9 cellular contexts compared by ENCODE assay signal in genomic region chr1:1437033-1437903, GRCh38. TPM values are rescaled to one million over a fixed set of nuclear protein-coding genes. Genes with fewer than 3 reads are reported as not detected.
DNase-seq lines count a peak whose midpoint lies in the region; ATAC-seq and TF ChIP-seq lines count a peak whose summit lies in the region.
"Had no signal": no experiment of that assay in that cellular context is flagged by ENCODE, and none has a peak within 500 bp of the region (broad histone marks: within the 10 kb centered on the region; RNA-seq: fewer than 3 reads in every experiment).

No MANE protein-coding gene starts in this region.

- H3K36me3 Mint-ChIP-seq in Calu3 (ENCODE audit: insufficient read depth, unreplicated experiment) = peaks cover 61% of the 10 kb centered on the region
- H3K36me3 Mint-ChIP-seq: memory B cell had no signal

- no peak overlapping the region for H3K14ac ChIP-seq in mesenchymal stem cell (ENCODE audit: low read length in 2 of 2)

- no peak overlapping the region for H2BK12ac ChIP-seq in mesenchymal stem cell (ENCODE audit: low read length in 2 of 2)

- H3K4me2 ChIP-seq in mesenchymal stem cell (ENCODE audit: low read length, poor library complexity, severe bottlenecking) = peak overlapping the region; percentile 59

- H3K9me3 ChIP-seq in RWPE2 (ENCODE audit: severe bottlenecking) = no peaks in the 10 kb centered on the region
- H3K9me3 ChIP-seq in mesenchymal stem cell (ENCODE audit: control insufficient read depth, low read length) = no peaks in the 10 kb centered on the region

- intact Hi-C loops in Calu3 (cut with micrococcal nuclease; ENCODE audit: unreplicated experiment) = no loop called here

- H3K27ac Mint-ChIP-seq in Calu3 (ENCODE audit: unreplicated experiment) = no peak overlapping the region
- H3K27ac Mint-ChIP-seq: memory B cell had no signal

- CTCF ChIA-PET in Calu3 (lab: Charles Lee) = interaction anchor here (0.5 to 1.3 kb wide), 3 partner anchors 8 to 38 kb away, joined by 3 to 4 read pairs (median 4); partner anchors contain the start of gene CCNL2

- H3K27me3 ChIP-seq in RWPE2 (ENCODE audit: insufficient read depth, poor library complexity, severe bottlenecking) (no peaks in the 10 kb centered on the region), mesenchymal stem cell (ENCODE audit: control insufficient read depth in 1 of 2, insufficient read depth in 1 of 2, low read length in 2 of 2) (peaks cover 0 to 26% of the 10 kb centered on the region in 2 experiments)

- peak overlapping the region; percentile 77 for H3K4me3 Mint-ChIP-seq in Calu3 (ENCODE audit: low read depth, unreplicated experiment)

- 92% methylated on average over 31 of the region's 31 CpGs for WGBS in mesenchymal stem cell

- H3K27ac ChIP-seq in RWPE2 (ENCODE audit: poor library complexity, severe bottlenecking) (no peak overlapping the region), mesenchymal stem cell (ENCODE audit: low read length, poor library complexity, severe bottlenecking) (peak overlapping the region; percentile 88)

- no peak for TF ChIP-seq CTCF in Calu3 (IDR thresholded peaks at IDR 0.05; ENCODE audit: unreplicated experiment)
- no peak for TF ChIP-seq CTCF in RWPE2 (IDR thresholded peaks at IDR 0.05; ENCODE audit: poor library complexity, severe bottlenecking)

- H2AK5ac ChIP-seq in mesenchymal stem cell (ENCODE audit: low read length, severe bottlenecking) = peak overlapping the region; percentile 84

- H2AFZ ChIP-seq in mesenchymal stem cell (ENCODE audit: low read depth, low read length) = no peak overlapping the region

- H3K36me3 ChIP-seq in RWPE2 (ENCODE audit: low read depth) (no peaks in the 10 kb centered on the region), mesenchymal stem cell (ENCODE audit: control insufficient read depth in 1 of 2, insufficient read depth in 2 of 2, low read depth in 1 of 2, low read length in 2 of 2) (peaks cover 0 to 48% of the 10 kb centered on the region in 2 experiments)

- peak overlapping the region; percentile 6 for H4K91ac ChIP-seq in mesenchymal stem cell (ENCODE audit: low read length)

- peak overlapping the region; percentile 74 for H2BK5ac ChIP-seq in mesenchymal stem cell (ENCODE audit: low read depth, low read length, poor library complexity, severe bottlenecking)

- H4K8ac ChIP-seq in mesenchymal stem cell (ENCODE audit: low read length) = no peak overlapping the region

- H3K9me3 Mint-ChIP-seq in Calu3 (ENCODE audit: low read depth, unreplicated experiment) = no peaks in the 10 kb centered on the region
- H3K9me3 Mint-ChIP-seq: memory B cell had no signal

- no peak for ATAC-seq in RWPE2 (ENCODE audit: low read depth)
- ATAC-seq in GM21423 (IDR thresholded peaks at IDR 0.05; ENCODE audit: unreplicated experiment) = no peak

- no peak overlapping the region for H2BK15ac ChIP-seq in mesenchymal stem cell (ENCODE audit: low read depth, poor library complexity, severe bottlenecking)

- H3K4me3 ChIP-seq in RWPE2 (ENCODE audit: severe bottlenecking) = no peak overlapping the region
- no peak overlapping the region for H3K4me3 ChIP-seq in mesenchymal stem cell (ENCODE audit: insufficient read depth in 1 of 2, low read depth in 1 of 2, low read length in 2 of 2)

- H3K18ac ChIP-seq in mesenchymal stem cell (ENCODE audit: low read depth in 1 of 2, low read length in 2 of 2) = no peak overlapping the region

- DNase-seq in Calu3 (no peak), RWPE2 (ENCODE audit: low spot score) (peak; percentile 65), mesenchymal stem cell (no peak), HuH-7.5 (ENCODE audit: low spot score) (no peak), NCI-H748 (lab: John Stamatoyannopoulos, UW; ENCODE audit: unreplicated experiment) (no peak)
- DNase-seq: T-helper 9 cell had no signal

- H3K23ac ChIP-seq in mesenchymal stem cell (ENCODE audit: low read length in 2 of 2) = peak overlapping the region in 1 of 2 experiments; percentile 14

- peaks cover 23% of the 10 kb centered on the region for H3K79me1 ChIP-seq in mesenchymal stem cell (replicated peaks; ENCODE audit: low read length, poor library complexity, severe bottlenecking)

- H3K9ac ChIP-seq in mesenchymal stem cell (ENCODE audit: low read length) = no peak overlapping the region

- peaks cover 9% of the 10 kb centered on the region for H3K4me1 ChIP-seq in RWPE2 (ENCODE audit: insufficient read depth, poor library complexity, severe bottlenecking)
- peaks cover 83% of the 10 kb centered on the region for H3K4me1 ChIP-seq in mesenchymal stem cell (ENCODE audit: control insufficient read depth, insufficient read depth, low read depth, low read length)

- H3K27me3 Mint-ChIP-seq in Calu3 (ENCODE audit: unreplicated experiment) = no peaks in the 10 kb centered on the region

- H2BK120ac ChIP-seq in mesenchymal stem cell (ENCODE audit: low read depth, low read length) = no peak overlapping the region

- no TSS peak for BruUV-seq in Calu3 (replicated peaks; lab: Mats Ljungman, UMichigan)

- H3K4ac ChIP-seq in mesenchymal stem cell (ENCODE audit: low read depth in 1 of 2, low read length in 2 of 2) = no peak overlapping the region

- no peaks in the 10 kb centered on the region for H3K4me1 Mint-ChIP-seq in Calu3 (ENCODE audit: low read depth, unreplicated experiment)

RNA-seq across cellular contexts. Expression of gene VWA1, which starts 1.8 kb away (rescaled TPM):
- 78.7 and 78.9 TPM in 2 replicates for total RNA-seq in Calu3 (2022)
- polyA plus RNA-seq in mesenchymal stem cell (2013, experiment 1 of 2) = 7.3 TPM
- 7.5 TPM for polyA plus RNA-seq in mesenchymal stem cell (2013, experiment 2 of 2)

RNA-seq across cellular contexts. Expression of gene ATAD3C, which starts 12.2 kb away (rescaled TPM):
- 0.29 and 0.45 TPM in 2 replicates for total RNA-seq in Calu3 (2022)
- polyA plus RNA-seq in mesenchymal stem cell (2013, experiment 1 of 2) = 0.03 TPM
- 0.04 TPM for polyA plus RNA-seq in mesenchymal stem cell (2013, experiment 2 of 2)
- total RNA-seq: skeletal muscle tissue had no signal

RNA-seq across cellular contexts. Expression of gene ANKRD65, which starts 16.2 kb away (rescaled TPM):
- not detected in 2 replicates for total RNA-seq in Calu3 (2022)
- polyA plus RNA-seq in mesenchymal stem cell (2013, experiment 1 of 2) = 0.14 TPM
- 0.18 TPM for polyA plus RNA-seq in mesenchymal stem cell (2013, experiment 2 of 2)

RNA-seq across cellular contexts. Expression of gene MRPL20, which starts 30.2 kb away (rescaled TPM):
- 81.2 and 99.1 TPM in 2 replicates for total RNA-seq in Calu3 (2022)
- polyA plus RNA-seq in mesenchymal stem cell (2013, experiment 1 of 2) = 152 TPM
- polyA plus RNA-seq in mesenchymal stem cell (2013, experiment 2 of 2) = 152 TPM

RNA-seq across cellular contexts. Expression of gene ATAD3B, which starts 34.3 kb away (rescaled TPM):
- total RNA-seq in Calu3 (2022) = 46.3 and 56.4 TPM in 2 replicates
- 13.9 TPM for polyA plus RNA-seq in mesenchymal stem cell (2013, experiment 1 of 2)
- polyA plus RNA-seq in mesenchymal stem cell (2013, experiment 2 of 2) = 12.7 TPM
